1 cellular context compared by ENCODE assay signal in the genomic region with DNA sequence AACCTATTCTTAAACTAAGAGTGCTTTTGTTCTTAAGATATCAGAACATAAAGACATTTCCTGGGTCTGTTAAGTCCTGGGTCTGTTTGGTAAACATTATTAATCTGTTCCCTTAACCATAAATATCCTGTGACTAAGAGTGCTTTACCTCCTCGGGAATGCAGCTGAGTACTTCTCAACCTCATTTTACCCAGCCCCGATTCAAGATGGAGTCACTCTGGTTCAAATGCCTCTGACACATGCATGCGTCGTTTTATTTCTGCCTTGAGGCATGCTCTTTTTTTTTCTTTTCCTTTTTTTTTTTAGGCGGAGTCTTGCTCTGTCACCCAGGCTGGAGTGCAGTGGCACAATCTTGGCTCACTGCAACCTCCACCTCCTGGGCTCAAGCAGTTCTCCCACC.
TF ChIP-seq lines count a peak whose summit lies in the region.

No MANE protein-coding gene starts in this region.

TF ChIP-seq in K562, 482 proteins besides CTCF, POLR2A, EP300 and RAD21 (continued from another document):
- no peak for TF ChIP-seq STAT5B (CRISPR knock-in tag; IDR thresholded peaks at IDR 0.05)
- no peak for TF ChIP-seq NR1H2 (CRISPR knock-in tag; IDR thresholded peaks at IDR 0.05)
- TF ChIP-seq PURB (CRISPR knock-in tag; IDR thresholded peaks at IDR 0.05; ENCODE audit: low read depth) = no peak
- no peak for TF ChIP-seq SETDB1 (IDR thresholded peaks at IDR 0.05; ENCODE audit: low read length)
- no peak for TF ChIP-seq GTF2E2 (tag; IDR thresholded peaks at IDR 0.05)
- TF ChIP-seq CREBBP (IDR thresholded peaks at IDR 0.05; ENCODE audit: low read depth, low read length) = no peak
- no peak for TF ChIP-seq ZNF165 (CRISPR knock-in tag; IDR thresholded peaks at IDR 0.05; ENCODE audit: borderline replicate concordance)
- no peak for TF ChIP-seq MYNN (IDR thresholded peaks at IDR 0.05)
- no peak for TF ChIP-seq MYNN (CRISPR knock-in tag; IDR thresholded peaks at IDR 0.05)
- TF ChIP-seq, protein P1, sequence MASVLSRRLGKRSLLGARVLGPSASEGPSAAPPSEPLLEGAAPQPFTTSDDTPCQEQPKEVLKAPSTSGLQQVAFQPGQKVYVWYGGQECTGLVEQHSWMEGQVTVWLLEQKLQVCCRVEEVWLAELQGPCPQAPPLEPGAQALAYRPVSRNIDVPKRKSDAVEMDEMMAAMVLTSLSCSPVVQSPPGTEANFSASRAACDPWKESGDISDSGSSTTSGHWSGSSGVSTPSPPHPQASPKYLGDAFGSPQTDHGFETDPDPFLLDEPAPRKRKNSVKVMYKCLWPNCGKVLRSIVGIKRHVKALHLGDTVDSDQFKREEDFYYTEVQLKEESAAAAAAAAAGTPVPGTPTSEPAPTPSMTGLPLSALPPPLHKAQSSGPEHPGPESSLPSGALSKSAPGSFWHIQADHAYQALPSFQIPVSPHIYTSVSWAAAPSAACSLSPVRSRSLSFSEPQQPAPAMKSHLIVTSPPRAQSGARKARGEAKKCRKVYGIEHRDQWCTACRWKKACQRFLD (CRISPR knock-in tag; IDR thresholded peaks at IDR 0.05) = 0 out of 2 replicates have a peak, but pooled peaks have one; percentile 52
